ENCODE assay signal across 18 cellular contexts in the genomic region with DNA sequence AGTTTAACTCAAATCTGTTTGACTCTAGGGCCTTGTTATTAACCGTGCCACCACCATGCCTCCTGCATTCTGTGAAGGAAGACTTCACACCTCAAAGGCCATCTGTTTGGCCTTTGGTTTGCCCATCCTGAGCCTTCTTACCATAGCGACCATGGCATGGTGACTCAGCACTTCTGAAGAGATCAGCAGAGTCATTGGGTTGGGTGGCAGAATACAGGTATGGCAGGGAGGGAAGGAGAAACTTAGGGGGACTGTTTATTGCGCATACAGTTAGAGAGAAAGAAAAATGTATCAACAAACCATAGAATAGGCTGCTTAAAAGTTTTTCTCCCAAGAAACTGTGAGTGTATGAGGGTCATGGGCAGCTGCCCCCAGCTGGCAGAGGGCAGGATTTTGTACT. TPM values are rescaled to one million over a fixed set of nuclear protein-coding genes. Genes with fewer than 3 reads are reported as not detected.
DNase-seq lines count a peak whose midpoint lies in the region; ATAC-seq and TF ChIP-seq lines count a peak whose summit lies in the region.
"Had no signal": no experiment of that assay in that cellular context is flagged by ENCODE, and none has a peak within 500 bp of the region (broad histone marks: within the 10 kb centered on the region; RNA-seq: fewer than 3 reads in every experiment).

No MANE protein-coding gene starts in this region.

- POLR2A ChIA-PET in activated CD4-positive, alpha-beta T cell treated with anti-CD3 and anti-CD28 coated beads, Interleukin-2, amount 10 ng/mL, durations not matched to agents 7 days and 5 days (lab: Charles Lee), result no interaction called here
- POLR2A ChIA-PET in naive thymus-derived CD4-positive, alpha-beta T cell (lab: Charles Lee), result interaction anchor here (0.5 to 12.9 kb wide), 15 partner anchors 11 to 829 kb away, joined by 3 to 458 read pairs (median 3); no protein-coding TSS in a partner anchor

- no peaks in the 10 kb centered on the region for H4K20me1 ChIP-seq in GM23338 (replicated peaks; ENCODE audit: insufficient read depth)
- H4K20me1 ChIP-seq in MM.1S (ENCODE audit: insufficient read depth, low read length), result no peaks in the 10 kb centered on the region

- H3K4me3 ChIP-seq in GM23338 (no peak overlapping the region), endodermal cell (ENCODE audit: low read length) (no peak overlapping the region), MM.1S (ENCODE audit: low read length) (no peak overlapping the region)
- peak overlapping the region; percentile 46 for H3K4me3 ChIP-seq in naive thymus-derived CD4-positive, alpha-beta T cell (ENCODE audit: low read length)
- H3K4me3 ChIP-seq: cardiac muscle cell, HAP-1 had no signal

- peaks cover 93% of the 10 kb centered on the region for H3K4me1 Mint-ChIP-seq in activated CD4-positive, alpha-beta T cell treated with anti-CD3 and anti-CD28 coated beads, Interleukin-2, amount 10 ng/mL, durations not matched to agents 7 days and 5 days
- H3K4me1 Mint-ChIP-seq in GM23338, result no peaks in the 10 kb centered on the region; the same call in 2 of the 3 replicates
- peaks cover 93% of the 10 kb centered on the region for H3K4me1 Mint-ChIP-seq in activated T-helper 1 cell treated with anti-CD3 and anti-CD28 coated beads, Interleukin-12 subunit alpha, Interleukin-12 subunit beta, Interleukin-2, Interleukin-4 antibody, amounts not matched to agents 30 ng/mL and 10 ng/mL and 1 ng/mL, durations not matched to agents 14 hours and 24 hours and 36 hours (ENCODE audit: low read depth)
- H3K4me1 Mint-ChIP-seq in naive thymus-derived CD4-positive, alpha-beta T cell, result peaks cover 59 to 100% (median 95%) of the 10 kb centered on the region in 7 donors
- peaks cover 8% of the 10 kb centered on the region for H3K4me1 Mint-ChIP-seq in endodermal cell

- ATAC-seq in GM23338, result no peak
- no peak for ATAC-seq in naive thymus-derived CD4-positive, alpha-beta T cell
- ATAC-seq: WTC11 had no signal

- peak overlapping the region; percentile 77 for H3K4me3 Mint-ChIP-seq in activated CD4-positive, alpha-beta T cell treated with anti-CD3 and anti-CD28 coated beads, Interleukin-2, amount 10 ng/mL, durations not matched to agents 7 days and 5 days
- H3K4me3 Mint-ChIP-seq in GM23338, result no peak overlapping the region
- H3K4me3 Mint-ChIP-seq in activated T-helper 1 cell treated with anti-CD3 and anti-CD28 coated beads, Interleukin-12 subunit alpha, Interleukin-12 subunit beta, Interleukin-2, Interleukin-4 antibody, amounts not matched to agents 30 ng/mL and 10 ng/mL and 1 ng/mL, durations not matched to agents 14 hours and 24 hours and 36 hours, result peak overlapping the region; percentile 88
- peak overlapping the region; percentile 79 to 93 (median 87) for H3K4me3 Mint-ChIP-seq in naive thymus-derived CD4-positive, alpha-beta T cell
- H3K4me3 Mint-ChIP-seq in endodermal cell, result no peak overlapping the region
- H3K4me3 Mint-ChIP-seq: WTC11 had no signal

- in situ Hi-C loops in GM13977 (cut with MboI; ENCODE audit: low pct_unique_long_range_greater_than_20kb, low sequenced_read_pairs, unreplicated experiment), result no loop called here

- H2AFZ ChIP-seq in GM23338 (0 out of 2 replicates have a peak overlapping the region, but pooled peaks have one; percentile 32), MM.1S (ENCODE audit: low read length) (no peak overlapping the region)

- H3K9me2 ChIP-seq in GM23338 (ENCODE audit: insufficient read depth), result 0 out of 2 replicates have a peak, but pooled peaks cover 7% of the 10 kb centered on the region
- no peaks in the 10 kb centered on the region for H3K9me2 ChIP-seq in MM.1S (replicated peaks; ENCODE audit: insufficient read depth, low read length)

- intact Hi-C loops in activated T-helper 1 cell treated with anti-CD3 and anti-CD28 coated beads, Interleukin-12 subunit alpha, Interleukin-12 subunit beta, Interleukin-2, Interleukin-4 antibody, amounts not matched to agents 30 ng/mL and 10 ng/mL and 1 ng/mL, durations not matched to agents 14 hours and 24 hours and 36 hours (cut with micrococcal nuclease), result loop anchor here (5.0 kb wide), 3 partner anchors 418 to 1273 kb away; partner anchors contain the start of gene HNRNPC
- intact Hi-C loops in naive thymus-derived CD4-positive, alpha-beta T cell (cut with micrococcal nuclease), result no loop called here

- H3K27ac Mint-ChIP-seq in activated CD4-positive, alpha-beta T cell treated with anti-CD3 and anti-CD28 coated beads, Interleukin-2, amount 10 ng/mL, durations not matched to agents 7 days and 5 days, result peak overlapping the region; percentile 91
- H3K27ac Mint-ChIP-seq in GM23338, result no peak overlapping the region
- H3K27ac Mint-ChIP-seq in activated T-helper 1 cell treated with anti-CD3 and anti-CD28 coated beads, Interleukin-12 subunit alpha, Interleukin-12 subunit beta, Interleukin-2, Interleukin-4 antibody, amounts not matched to agents 30 ng/mL and 10 ng/mL and 1 ng/mL, durations not matched to agents 14 hours and 24 hours and 36 hours, result peak overlapping the region; percentile 94
- peak overlapping the region; percentile 92 to 99 (median 94) for H3K27ac Mint-ChIP-seq in naive thymus-derived CD4-positive, alpha-beta T cell
- H3K27ac Mint-ChIP-seq in endodermal cell, result no peak overlapping the region
- H3K27ac Mint-ChIP-seq: WTC11 had no signal

- H3K36me3 ChIP-seq in GM23338 (ENCODE audit: insufficient read depth) (no peaks in the 10 kb centered on the region), endodermal cell (ENCODE audit: control insufficient read depth, insufficient read depth, low read length) (no peaks in the 10 kb centered on the region), MM.1S (replicated peaks; ENCODE audit: insufficient read depth, low read length) (no peaks in the 10 kb centered on the region)
- H3K36me3 ChIP-seq in naive thymus-derived CD4-positive, alpha-beta T cell (ENCODE audit: control insufficient read depth in 2 of 3, insufficient read depth in 3 of 3, low read length in 3 of 3), result peaks cover 20 to 72% (median 66%) of the 10 kb centered on the region in 3 experiments
- H3K36me3 ChIP-seq: cardiac muscle cell, HAP-1 had no signal

- no peaks in the 10 kb centered on the region for H3K27me3 ChIP-seq in GM23338 (ENCODE audit: insufficient read depth)
- H3K27me3 ChIP-seq in naive thymus-derived CD4-positive, alpha-beta T cell (ENCODE audit: control insufficient read depth in 2 of 2, insufficient read depth in 2 of 2, low read length in 2 of 2), result no peaks in the 10 kb centered on the region
- no peaks in the 10 kb centered on the region for H3K27me3 ChIP-seq in endodermal cell (ENCODE audit: control insufficient read depth, insufficient read depth, low read length, poor library complexity, severe bottlenecking)
- H3K27me3 ChIP-seq in MM.1S (replicated peaks; ENCODE audit: insufficient read depth, low read length), result no peaks in the 10 kb centered on the region

- peaks cover 96% of the 10 kb centered on the region for H3K36me3 Mint-ChIP-seq in activated CD4-positive, alpha-beta T cell treated with anti-CD3 and anti-CD28 coated beads, Interleukin-2, amount 10 ng/mL, durations not matched to agents 7 days and 5 days (ENCODE audit: low read depth)
- H3K36me3 Mint-ChIP-seq in GM23338 (ENCODE audit: low read depth), result no peaks in the 10 kb centered on the region
- peaks cover 91% of the 10 kb centered on the region for H3K36me3 Mint-ChIP-seq in activated T-helper 1 cell treated with anti-CD3 and anti-CD28 coated beads, Interleukin-12 subunit alpha, Interleukin-12 subunit beta, Interleukin-2, Interleukin-4 antibody, amounts not matched to agents 30 ng/mL and 10 ng/mL and 1 ng/mL, durations not matched to agents 14 hours and 24 hours and 36 hours (ENCODE audit: low read depth)
- H3K36me3 Mint-ChIP-seq in naive thymus-derived CD4-positive, alpha-beta T cell, result peaks cover 26 to 91% (median 86%) of the 10 kb centered on the region in 5 donors
- H3K36me3 Mint-ChIP-seq in endodermal cell (ENCODE audit: low read depth), result no peaks in the 10 kb centered on the region
- H3K36me3 Mint-ChIP-seq: WTC11 had no signal

- H3K27me3 Mint-ChIP-seq in activated CD4-positive, alpha-beta T cell treated with anti-CD3 and anti-CD28 coated beads, Interleukin-2, amount 10 ng/mL, durations not matched to agents 7 days and 5 days, result no peaks in the 10 kb centered on the region
- peaks cover 2% of the 10 kb centered on the region for H3K27me3 Mint-ChIP-seq in GM23338 (ENCODE audit: insufficient read depth, low read depth, poor library complexity)
- H3K27me3 Mint-ChIP-seq in activated T-helper 1 cell treated with anti-CD3 and anti-CD28 coated beads, Interleukin-12 subunit alpha, Interleukin-12 subunit beta, Interleukin-2, Interleukin-4 antibody, amounts not matched to agents 30 ng/mL and 10 ng/mL and 1 ng/mL, durations not matched to agents 14 hours and 24 hours and 36 hours (ENCODE audit: insufficient read depth), result no peaks in the 10 kb centered on the region
- H3K27me3 Mint-ChIP-seq in naive thymus-derived CD4-positive, alpha-beta T cell, result no peaks in the 10 kb centered on the region
- no peaks in the 10 kb centered on the region for H3K27me3 Mint-ChIP-seq in endodermal cell (ENCODE audit: insufficient read depth)

- no peak overlapping the region for H3K27ac ChIP-seq in GM23338 (ENCODE audit: low read depth)
- H3K27ac ChIP-seq in naive thymus-derived CD4-positive, alpha-beta T cell (ENCODE audit: low read depth, low read length), result peak overlapping the region; percentile 90
- H3K27ac ChIP-seq in endodermal cell (ENCODE audit: low read depth, low read length), result no peak overlapping the region
- H3K27ac ChIP-seq in MM.1S (ENCODE audit: low read length), result no peak overlapping the region
- H3K27ac ChIP-seq: cardiac muscle cell had no signal

- H3K9ac ChIP-seq in endodermal cell (ENCODE audit: extremely low read depth, low read length, poor library complexity, severe bottlenecking) (no peak overlapping the region), MM.1S (ENCODE audit: low read length) (no peak overlapping the region)

- no peaks in the 10 kb centered on the region for H3K9me3 Mint-ChIP-seq in activated CD4-positive, alpha-beta T cell treated with anti-CD3 and anti-CD28 coated beads, Interleukin-2, amount 10 ng/mL, durations not matched to agents 7 days and 5 days
- H3K9me3 Mint-ChIP-seq in GM23338 (no peaks in the 10 kb centered on the region), endodermal cell (no peaks in the 10 kb centered on the region)
- H3K9me3 Mint-ChIP-seq in activated T-helper 1 cell treated with anti-CD3 and anti-CD28 coated beads, Interleukin-12 subunit alpha, Interleukin-12 subunit beta, Interleukin-2, Interleukin-4 antibody, amounts not matched to agents 30 ng/mL and 10 ng/mL and 1 ng/mL, durations not matched to agents 14 hours and 24 hours and 36 hours, result no peaks in the 10 kb centered on the region
- peaks cover 0 to 3% (median 0%) of the 10 kb centered on the region in 11 donors for H3K9me3 Mint-ChIP-seq in naive thymus-derived CD4-positive, alpha-beta T cell

- no peak for TF ChIP-seq CTCF in GM23338 (conservative IDR thresholded peaks at IDR 0.05; ENCODE audit: low read depth in 2 of 2)
- no peak for TF ChIP-seq CTCF in endodermal cell (conservative IDR thresholded peaks at IDR 0.05)
- TF ChIP-seq CTCF in GM13977 (IDR thresholded peaks at IDR 0.05; ENCODE audit: extremely low read depth, insufficient read depth, missing control alignments), result no peak
- TF ChIP-seq CTCF in MM.1S (IDR thresholded peaks at IDR 0.05; ENCODE audit: low read length), result no peak

- H3K4me1 ChIP-seq in GM23338 (ENCODE audit: insufficient read depth) (no peaks in the 10 kb centered on the region), endodermal cell (ENCODE audit: control insufficient read depth, insufficient read depth, low read length) (no peaks in the 10 kb centered on the region), MM.1S (ENCODE audit: low read length) (no peaks in the 10 kb centered on the region)
- peaks cover 96 to 99% of the 10 kb centered on the region in 2 donors for H3K4me1 ChIP-seq in naive thymus-derived CD4-positive, alpha-beta T cell (ENCODE audit: control insufficient read depth in 2 of 2, insufficient read depth in 2 of 2, low read length in 2 of 2)
- H3K4me1 ChIP-seq: HAP-1 had no signal

- CTCF ChIA-PET in activated CD4-positive, alpha-beta T cell treated with anti-CD3 and anti-CD28 coated beads, Interleukin-2, amount 10 ng/mL, durations not matched to agents 7 days and 5 days (lab: Charles Lee), result interaction anchor here (0.6 to 7.3 kb wide), 5 partner anchors 9 to 926 kb away, joined by 3 to 55 read pairs (median 38); no protein-coding TSS in a partner anchor
- CTCF ChIA-PET in naive thymus-derived CD4-positive, alpha-beta T cell (lab: Charles Lee), result interaction anchor here (0.8 to 3.9 kb wide), 4 partner anchors 9 to 599 kb away, joined by 3 to 26 read pairs (median 3); no protein-coding TSS in a partner anchor

- no peaks in the 10 kb centered on the region for H3K9me3 ChIP-seq in naive thymus-derived CD4-positive, alpha-beta T cell (ENCODE audit: control insufficient read depth in 2 of 3, low read length in 3 of 3)
- H3K9me3 ChIP-seq in endodermal cell (ENCODE audit: control insufficient read depth, low read length), result no peaks in the 10 kb centered on the region
- no peaks in the 10 kb centered on the region for H3K9me3 ChIP-seq in MM.1S (replicated peaks; ENCODE audit: insufficient read depth, low read length)
- H3K9me3 ChIP-seq: HAP-1 had no signal

- no peaks in the 10 kb centered on the region for H3K79me2 ChIP-seq in GM23338 (replicated peaks; ENCODE audit: insufficient read depth)
- H3K79me2 ChIP-seq in MM.1S (ENCODE audit: low read length), result no peaks in the 10 kb centered on the region

- no peak overlapping the region for H3K4me2 ChIP-seq in GM23338
- no peak overlapping the region for H3K4me2 ChIP-seq in MM.1S (ENCODE audit: low read depth, low read length)

- peak; percentile 40 for DNase-seq in activated CD4-positive, alpha-beta T cell treated with anti-CD3 and anti-CD28 coated beads, Interleukin-2, amount 10 ng/mL, durations not matched to agents 7 days and 5 days
- DNase-seq in activated CD4-positive, alpha-beta T cell treated with anti-CD3 and anti-CD28 coated beads, Interleukin-2, amount 50 U/mL, for 4 hours, result no peak
- DNase-seq in GM23338 (ENCODE audit: low spot score) (no peak), endodermal cell (no peak), GM13977 (ENCODE audit: low spot score) (no peak), MM.1S (no peak)
- no peak for DNase-seq in activated T-helper 1 cell treated with anti-CD3 and anti-CD28 coated beads, Interleukin-12 subunit alpha, Interleukin-12 subunit beta, Interleukin-2, Interleukin-4 antibody, amounts not matched to agents 30 ng/mL and 10 ng/mL and 1 ng/mL, durations not matched to agents 14 hours and 24 hours and 36 hours (ENCODE audit: low spot score)
- DNase-seq in naive thymus-derived CD4-positive, alpha-beta T cell, result no peak
- DNase-seq: activated gamma-delta T cell treated with Interleukin-2 at 50 U/mL for 16 hours; effector CD8-positive, alpha-beta T cell; GDM1; hypothalamus; NCI-H1092 treated with DMSO at 0.1 percent for 48 hours; NCI-H774; stimulated activated naive CD4-positive, alpha-beta T cell treated with Interleukin-2 at 50 U/mL for 16 hours had no signal

- H3F3A ChIP-seq in GM23338 (replicated peaks; ENCODE audit: low read depth), result no peaks in the 10 kb centered on the region
- no peaks in the 10 kb centered on the region for H3F3A ChIP-seq in MM.1S (ENCODE audit: insufficient read depth, low read length)

- WGBS in endodermal cell (ENCODE audit: insufficient coverage in 1 of 2, insufficient read length in 1 of 2), 2 experiments, result 94 to 100% methylated on average over 2 to 3 of the region's 3 CpGs

RNA-seq across cellular contexts. Expression of gene DAD1, which starts 49.2 kb away (rescaled TPM):
- 100 to 1,000 TPM; 169 to 233 TPM for total RNA-seq in activated CD4-positive, alpha-beta T cell treated with anti-CD3 and anti-CD28 coated beads, Interleukin-2, amount 10 ng/mL, durations not matched to agents 7 days and 5 days
- 180 and 213 TPM in 2 replicates for total RNA-seq in GM23338 (2014; rRNA removed; shearing (Covaris generic))
- polyA plus RNA-seq in GM23338 (2016; fragmentation: Nextera tagmentation; extraction: Ambion mirVana), result 236 and 252 TPM in 2 replicates
- total RNA-seq in activated T-helper 1 cell treated with anti-CD3 and anti-CD28 coated beads, Interleukin-12 subunit alpha, Interleukin-12 subunit beta, Interleukin-2, Interleukin-4 antibody, amounts not matched to agents 30 ng/mL and 10 ng/mL and 1 ng/mL, durations not matched to agents 14 hours and 24 hours and 36 hours, result 228 and 229 TPM in 2 replicates
- 100 to 1,000 TPM in 3 of 5 experiments, 10 to 100 TPM in 2; 68.8 to 157 (median 117) TPM for total RNA-seq in naive thymus-derived CD4-positive, alpha-beta T cell
- polyA plus RNA-seq in naive thymus-derived CD4-positive, alpha-beta T cell, result 100 to 1,000 TPM; 766 to 777 TPM
- total RNA-seq in endodermal cell, result 100 to 1,000 TPM; 176 to 193 TPM
- 241 TPM for polyA plus RNA-seq in endodermal cell (2013, experiment 1 of 2)
- polyA plus RNA-seq in endodermal cell (2013, experiment 2 of 2), result 234 TPM

RNA-seq across cellular contexts. Expression of gene ABHD4, which starts 58.3 kb away (rescaled TPM):
- total RNA-seq in activated CD4-positive, alpha-beta T cell treated with anti-CD3 and anti-CD28 coated beads, Interleukin-2, amount 10 ng/mL, durations not matched to agents 7 days and 5 days, result 10 to 100 TPM in 1 of 2 experiments, 1 to 10 TPM in 1; 8.3 to 10.4 TPM
- total RNA-seq in GM23338 (2014; rRNA removed; shearing (Covaris generic)), result 38.8 and 40.0 TPM in 2 replicates
- 39.1 and 40.6 TPM in 2 replicates for polyA plus RNA-seq in GM23338 (2016; fragmentation: Nextera tagmentation; extraction: Ambion mirVana)
- 13.2 and 13.6 TPM in 2 replicates for total RNA-seq in activated T-helper 1 cell treated with anti-CD3 and anti-CD28 coated beads, Interleukin-12 subunit alpha, Interleukin-12 subunit beta, Interleukin-2, Interleukin-4 antibody, amounts not matched to agents 30 ng/mL and 10 ng/mL and 1 ng/mL, durations not matched to agents 14 hours and 24 hours and 36 hours
- total RNA-seq in naive thymus-derived CD4-positive, alpha-beta T cell, result 10 to 100 TPM; 10.5 to 16.3 (median 14.7) TPM
- 10 to 100 TPM in 1 of 2 donors, 1 to 10 TPM in 1; 6.7 to 10.1 TPM for polyA plus RNA-seq in naive thymus-derived CD4-positive, alpha-beta T cell
- total RNA-seq in endodermal cell, result 10 to 100 TPM; 68.3 to 77.7 TPM
- polyA plus RNA-seq in endodermal cell (2013, experiment 1 of 2), result 18.7 TPM
- 15.9 TPM for polyA plus RNA-seq in endodermal cell (2013, experiment 2 of 2)

Comparison
In these comparisons a context has a peak if more than half of its experiments do, and no peak if none do; other contexts are left out.
1. H3K27ac Mint-ChIP-seq: peak in activated CD4-positive, alpha-beta T cell treated with anti-CD3 and anti-CD28 coated beads, Interleukin-2, amount 10 ng/mL, durations not matched to agents 7 days and 5 days (single experiment), activated T-helper 1 cell treated with anti-CD3 and anti-CD28 coated beads, Interleukin-12 subunit alpha, Interleukin-12 subunit beta, Interleukin-2, Interleukin-4 antibody, amounts not matched to agents 30 ng/mL and 10 ng/mL and 1 ng/mL, durations not matched to agents 14 hours and 24 hours and 36 hours (single experiment) and naive thymus-derived CD4-positive, alpha-beta T cell (9 of 9); none in GM23338 (single experiment) and endodermal cell (single experiment).
2. H3K4me3 Mint-ChIP-seq: peak in activated CD4-positive, alpha-beta T cell treated with anti-CD3 and anti-CD28 coated beads, Interleukin-2, amount 10 ng/mL, durations not matched to agents 7 days and 5 days (single experiment), activated T-helper 1 cell treated with anti-CD3 and anti-CD28 coated beads, Interleukin-12 subunit alpha, Interleukin-12 subunit beta, Interleukin-2, Interleukin-4 antibody, amounts not matched to agents 30 ng/mL and 10 ng/mL and 1 ng/mL, durations not matched to agents 14 hours and 24 hours and 36 hours (single experiment) and naive thymus-derived CD4-positive, alpha-beta T cell (10 of 10); none in GM23338 (single experiment) and endodermal cell (single experiment).